ENCODE assay signal across 12 cellular contexts in the genomic region with DNA sequence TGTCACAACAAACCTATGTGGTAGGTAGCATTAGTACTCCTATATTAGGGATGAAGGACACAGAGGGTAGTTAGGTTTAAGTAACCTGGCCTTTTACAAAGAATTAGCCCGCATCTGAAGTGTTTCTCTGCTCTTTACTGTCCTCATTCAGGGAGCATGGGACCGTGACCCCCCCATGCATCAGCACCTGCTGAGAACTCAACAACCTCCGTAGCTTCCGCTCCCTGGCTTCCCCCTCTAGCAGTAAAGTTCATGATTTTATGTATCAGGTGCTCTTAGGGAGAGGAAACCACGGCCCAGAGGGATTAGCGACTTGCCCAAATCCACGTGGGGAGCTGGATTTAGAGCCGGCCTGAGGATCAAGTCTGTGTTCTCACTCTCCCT.
DNase-seq lines count a peak whose midpoint lies in the region; ATAC-seq and TF ChIP-seq lines count a peak whose summit lies in the region.
"Had no signal": no experiment of that assay in that cellular context is flagged by ENCODE, and none has a peak within 500 bp of the region (broad histone marks: within the 10 kb centered on the region; RNA-seq: fewer than 3 reads in every experiment).

No MANE protein-coding gene starts in this region.

- TF ChIP-seq POLR2A in tibial nerve (IDR thresholded peaks at IDR 0.05), result no peak

- H3K9me3 ChIP-seq in tibial nerve (peaks cover 0 to 7% (median 1%) of the 10 kb centered on the region in 4 donors), ascending aorta (peaks cover 0 to 6% of the 10 kb centered on the region in 2 donors)
- H3K9me3 ChIP-seq: colonic mucosa had no signal

- WGBS in tibial nerve, 2 donors, result 34 to 42% methylated on average over 8 of the region's 8 CpGs

- ATAC-seq in activated naive CD4-positive, alpha-beta T cell treated with anti-CD3 and anti-CD28 coated beads, Interleukin-2, amount 50 U/mL, for 72 hours, result no peak
- peak; percentile 53 for ATAC-seq in HG03196 (IDR thresholded peaks at IDR 0.05; ENCODE audit: unreplicated experiment)

- H3K36me3 ChIP-seq in tibial nerve, result no peaks in the 10 kb centered on the region
- H3K36me3 ChIP-seq in ascending aorta, result no peaks in the 10 kb centered on the region
- H3K36me3 ChIP-seq: colonic mucosa had no signal

- no peaks in the 10 kb centered on the region for H3K27me3 Mint-ChIP-seq in activated naive CD4-positive, alpha-beta T cell treated with anti-CD3 and anti-CD28 coated beads, Interleukin-2, amount 50 U/mL, for 24 hours

- TF ChIP-seq CTCF in tibial nerve (IDR thresholded peaks at IDR 0.05), result no peak
- no peak for TF ChIP-seq CTCF in ascending aorta (IDR thresholded peaks at IDR 0.05)

- H3K9me3 Mint-ChIP-seq in activated naive CD4-positive, alpha-beta T cell treated with anti-CD3 and anti-CD28 coated beads, Interleukin-2, amount 50 U/mL, for 24 hours, result peaks cover 13% of the 10 kb centered on the region
- H3K9me3 Mint-ChIP-seq in activated naive CD4-positive, alpha-beta T cell treated with anti-CD3 and anti-CD28 coated beads, Interleukin-2, amount 50 U/mL, for 72 hours, result peaks cover 0 to 4% of the 10 kb centered on the region in 2 donors

- TF ChIP-seq EP300 in tibial nerve (IDR thresholded peaks at IDR 0.05), result no peak

- H3K4me3 Mint-ChIP-seq in activated naive CD4-positive, alpha-beta T cell treated with anti-CD3 and anti-CD28 coated beads, Interleukin-2, amount 50 U/mL, for 24 hours, result peak overlapping the region; percentile 11
- H3K4me3 Mint-ChIP-seq: activated T-helper 1 cell treated with anti-CD3 and anti-CD28 coated beads, Interleukin-12 subunit alpha, Interleukin-12 subunit beta, Interleukin-2, Interleukin-4 antibody, amounts not matched to agents 30 ng/mL and 10 ng/mL and 1 ng/mL, durations not matched to agents 14 hours and 24 hours and 36 hours had no signal

- H3K27ac ChIP-seq in tibial nerve (no peak overlapping the region), ascending aorta (no peak overlapping the region)
- H3K27ac ChIP-seq: colonic mucosa had no signal

- intact Hi-C loops in ascending aorta (cut with DNase I), result loop anchor here (5.0 kb wide), 1 partner anchor 283 kb away; a partner anchor contains a TSS

- H3K27ac Mint-ChIP-seq in activated naive CD4-positive, alpha-beta T cell treated with anti-CD3 and anti-CD28 coated beads, Interleukin-2, amount 50 U/mL, for 24 hours, result no peak overlapping the region
- H3K27ac Mint-ChIP-seq in activated naive CD4-positive, alpha-beta T cell treated with anti-CD3 and anti-CD28 coated beads, Interleukin-2, amount 50 U/mL, for 72 hours, result no peak overlapping the region
- H3K27ac Mint-ChIP-seq: activated T-helper 1 cell treated with anti-CD3 and anti-CD28 coated beads, Interleukin-12 subunit alpha, Interleukin-12 subunit beta, Interleukin-2, Interleukin-4 antibody, amounts not matched to agents 30 ng/mL and 10 ng/mL and 1 ng/mL, durations not matched to agents 14 hours and 24 hours and 36 hours had no signal

- peaks cover 0 to 11% (median 6%) of the 10 kb centered on the region in 4 donors for H3K4me1 ChIP-seq in tibial nerve
- H3K4me1 ChIP-seq in ascending aorta, result peaks cover 0 to 5% of the 10 kb centered on the region in 2 donors
- H3K4me1 ChIP-seq: colonic mucosa had no signal

- H3K27me3 ChIP-seq in tibial nerve (peaks cover 0 to 9% of the 10 kb centered on the region in 2 donors), ascending aorta (no peaks in the 10 kb centered on the region)
- H3K27me3 ChIP-seq: colonic mucosa had no signal

- no peak for DNase-seq in activated naive CD4-positive, alpha-beta T cell treated with anti-CD3 and anti-CD28 coated beads, Interleukin-2, amount 50 U/mL, for 72 hours (ENCODE audit: low spot score in 2 of 2)
- DNase-seq in iPS DF 19.7 (ENCODE audit: low read depth, low spot score) (peak; percentile 0), tibial nerve (ENCODE audit: low spot score in 2 of 2) (no peak), SW 1271 (lab: John Stamatoyannopoulos, UW) (no peak), ascending aorta (ENCODE audit: low spot score in 2 of 2) (no peak), ureter (ENCODE audit: low spot score) (no peak)
- DNase-seq: ACHN, T-helper 9 cell had no signal

- H3K4me1 Mint-ChIP-seq in activated naive CD4-positive, alpha-beta T cell treated with anti-CD3 and anti-CD28 coated beads, Interleukin-2, amount 50 U/mL, for 24 hours, result peaks cover 13% of the 10 kb centered on the region

- H3K36me3 Mint-ChIP-seq in activated naive CD4-positive, alpha-beta T cell treated with anti-CD3 and anti-CD28 coated beads, Interleukin-2, amount 50 U/mL, for 24 hours, result peaks cover 5% of the 10 kb centered on the region
- peaks cover 0 to 5% of the 10 kb centered on the region in 2 donors for H3K36me3 Mint-ChIP-seq in activated naive CD4-positive, alpha-beta T cell treated with anti-CD3 and anti-CD28 coated beads, Interleukin-2, amount 50 U/mL, for 72 hours

- H3K4me3 ChIP-seq in tibial nerve (peak overlapping the region; percentile 4 to 35 (median 8)), ascending aorta (peak overlapping the region in 1 of 2 donors; percentile 39)
- H3K4me3 ChIP-seq: colonic mucosa had no signal
